In the genomic region with DNA sequence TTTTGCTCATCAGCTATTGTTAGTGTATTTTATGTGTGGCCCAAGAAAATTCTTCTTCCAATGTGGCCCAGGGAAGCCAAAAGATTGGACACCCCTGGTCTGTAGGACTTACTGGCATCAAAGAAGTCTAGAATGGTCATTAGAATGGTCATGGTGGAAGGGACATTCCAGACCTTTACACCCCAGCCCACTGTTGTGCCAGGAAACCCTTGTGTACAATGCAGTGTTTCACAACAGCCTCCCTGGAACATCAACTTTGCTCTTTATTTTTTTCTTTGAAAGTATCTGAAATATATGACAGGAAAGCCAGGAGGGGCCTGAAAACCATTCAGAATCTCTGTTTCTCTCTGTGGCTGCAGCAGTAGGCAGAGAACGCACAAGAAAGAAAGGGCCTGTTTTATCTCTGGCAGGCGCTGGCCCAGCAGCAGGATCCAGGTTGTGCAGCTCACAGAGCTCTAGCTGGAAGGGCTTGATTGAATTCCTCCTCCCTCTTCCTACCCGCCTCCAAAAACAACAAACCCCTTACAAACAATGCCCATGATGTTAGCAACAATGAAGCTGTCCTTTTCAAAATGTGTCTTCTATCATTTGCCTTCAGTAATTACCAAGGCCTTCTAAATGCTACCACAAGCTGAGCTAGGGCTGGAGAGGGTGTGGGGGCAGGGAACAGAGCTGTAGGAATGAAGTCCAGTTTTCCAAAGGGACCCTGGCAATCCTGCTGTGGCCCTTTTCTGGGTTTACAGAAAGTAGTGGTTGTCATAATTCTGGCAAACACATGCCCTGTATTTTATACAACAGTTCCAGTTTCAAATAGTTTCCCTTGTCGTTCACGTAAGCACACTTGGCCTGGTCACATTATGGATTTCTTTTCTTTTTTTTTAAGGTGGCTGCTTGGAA, we compare ENCODE assay signal across 18 cellular contexts. TPM values are rescaled to one million over a fixed set of nuclear protein-coding genes. Genes with fewer than 3 reads are reported as not detected.
A peak's percentile ranks its signal among the peaks of the same experiment; 100 is the strongest.
DNase-seq lines count a peak whose midpoint lies in the region; ATAC-seq and TF ChIP-seq lines count a peak whose summit lies in the region.
"Had no signal": no experiment of that assay in that cellular context is flagged by ENCODE, and none has a peak within 500 bp of the region (broad histone marks: within the 10 kb centered on the region; RNA-seq: fewer than 3 reads in every experiment).

No MANE protein-coding gene starts in this region.

- no peak overlapping the region for H3K4me2 ChIP-seq in hepatocyte

- CTCF ChIA-PET in WTC11 (lab: Charles Lee), result interaction anchor here (0.6 to 0.7 kb wide), 3 partner anchors 43 to 510 kb away, joined by 3 to 4 read pairs (median 3); no protein-coding TSS in a partner anchor

- intact Hi-C loops in gastrocnemius medialis (cut with DNase I; ENCODE audit: low total_unique reads), result no loop called here
- intact Hi-C loops in psoas muscle (cut with DNase I), result no loop called here

- no peak overlapping the region for H3K4me3 ChIP-seq in endodermal cell (ENCODE audit: low read length)
- H3K4me3 ChIP-seq in mesodermal cell (ENCODE audit: extremely low read depth, insufficient read depth, low read length, poor library complexity, severe bottlenecking), result no peak overlapping the region
- H3K4me3 ChIP-seq in gastrocnemius medialis, result no peak overlapping the region
- no peak overlapping the region for H3K4me3 ChIP-seq in psoas muscle
- H3K4me3 ChIP-seq in hepatocyte, result no peak overlapping the region

- H3K27me3 Mint-ChIP-seq in WTC11 (ENCODE audit: low read depth) (no peaks in the 10 kb centered on the region; the same call in 1 of the 2 replicates), endodermal cell (ENCODE audit: insufficient read depth) (no peaks in the 10 kb centered on the region)

- H3K4me1 ChIP-seq in endodermal cell (ENCODE audit: control insufficient read depth, insufficient read depth, low read length) (no peaks in the 10 kb centered on the region), mesodermal cell (ENCODE audit: control insufficient read depth, insufficient read depth, low read length, poor library complexity, severe bottlenecking) (peaks cover 9% of the 10 kb centered on the region), gastrocnemius medialis (no peaks in the 10 kb centered on the region), psoas muscle (no peaks in the 10 kb centered on the region), hepatocyte (ENCODE audit: insufficient read depth) (peaks cover 3% of the 10 kb centered on the region)
- H3K4me1 ChIP-seq: BE2C had no signal

- no peak overlapping the region for H3K4me3 Mint-ChIP-seq in WTC11
- H3K4me3 Mint-ChIP-seq in endodermal cell, result no peak overlapping the region
- H3K4me3 Mint-ChIP-seq: CD8-positive, alpha-beta T cell had no signal

- TF ChIP-seq CTCF in WTC11 (IDR thresholded peaks at IDR 0.05) (no peak), endodermal cell (conservative IDR thresholded peaks at IDR 0.05) (no peak), gastrocnemius medialis (IDR thresholded peaks at IDR 0.05 in 4 of 5, conservative IDR thresholded peaks at IDR 0.05 in 1 of 5) (no peak), psoas muscle (IDR thresholded peaks at IDR 0.05) (no peak), hepatocyte (IDR thresholded peaks at IDR 0.05; ENCODE audit: poor library complexity) (no peak)

- no peak for DNase-seq in WTC11 (ENCODE audit: low spot score)
- no peak for DNase-seq in endodermal cell
- DNase-seq in retina, result peak; percentile 15
- DNase-seq in NCI-H2171 treated with DMSO at 0.1 percent for 48 hours (lab: John Stamatoyannopoulos, UW), result no peak
- DNase-seq in gastrocnemius medialis, result no peak
- DNase-seq in psoas muscle, result no peak
- no peak for DNase-seq in hepatocyte (ENCODE audit: low spot score)
- DNase-seq: BE2C; CD8-positive, alpha-beta T cell; DMS79 treated with DMSO at 0.1 percent for 48 hours; GDM1; NCI-H1436; NCI-H2029 treated with DMSO at 0.1 percent for 48 hours; NK-92 treated with Interleukin-12 subunit alpha and Interleukin-12 subunit beta, amount 100 ng/mL, for 24 hours; OCI-M1; RPMI8226 had no signal

- peaks cover 24% of the 10 kb centered on the region for H3K9me3 Mint-ChIP-seq in WTC11
- peaks cover 27% of the 10 kb centered on the region for H3K9me3 Mint-ChIP-seq in endodermal cell

- H3K27ac ChIP-seq in endodermal cell (ENCODE audit: low read depth, low read length), result no peak overlapping the region
- H3K27ac ChIP-seq in mesodermal cell (ENCODE audit: low read depth, low read length, severe bottlenecking), result peak overlapping the region; percentile 49
- no peak overlapping the region for H3K27ac ChIP-seq in gastrocnemius medialis
- H3K27ac ChIP-seq in psoas muscle, result no peak overlapping the region
- H3K27ac ChIP-seq in hepatocyte, result no peak overlapping the region

- H3K79me2 ChIP-seq in hepatocyte, result no peaks in the 10 kb centered on the region

- no peak overlapping the region for H3K27ac Mint-ChIP-seq in WTC11
- peak overlapping the region; percentile 26 for H3K27ac Mint-ChIP-seq in endodermal cell
- H3K27ac Mint-ChIP-seq: CD8-positive, alpha-beta T cell had no signal

- TF ChIP-seq POLR2A in gastrocnemius medialis (IDR thresholded peaks at IDR 0.05), result no peak

- no peak overlapping the region for H3K9ac ChIP-seq in endodermal cell (ENCODE audit: extremely low read depth, low read length, poor library complexity, severe bottlenecking)

- peaks cover 22% of the 10 kb centered on the region for H3K36me3 Mint-ChIP-seq in WTC11
- peaks cover 8% of the 10 kb centered on the region for H3K36me3 Mint-ChIP-seq in endodermal cell (ENCODE audit: low read depth)
- H3K36me3 Mint-ChIP-seq: CD8-positive, alpha-beta T cell had no signal

- H3K9me3 ChIP-seq in endodermal cell (ENCODE audit: control insufficient read depth, low read length), result peaks cover 25% of the 10 kb centered on the region
- no peaks in the 10 kb centered on the region for H3K9me3 ChIP-seq in mesodermal cell (ENCODE audit: control insufficient read depth, low read length)
- H3K9me3 ChIP-seq in gastrocnemius medialis, result peaks cover 0 to 10% (median 0%) of the 10 kb centered on the region in 3 donors
- peaks cover 11% of the 10 kb centered on the region for H3K9me3 ChIP-seq in psoas muscle
- no peaks in the 10 kb centered on the region for H3K9me3 ChIP-seq in hepatocyte (ENCODE audit: low read depth)
- H3K9me3 ChIP-seq: BE2C had no signal

- WGBS in endodermal cell (ENCODE audit: insufficient coverage in 1 of 2, insufficient read length in 1 of 2), 2 experiments, result 65 to 67% methylated on average over 1 to 5 of the region's 5 CpGs
- 62% methylated on average over 4 of the region's 5 CpGs; no CpG with 5 or more reads in 1 of the 2 experiments for WGBS in mesodermal cell (ENCODE audit: insufficient coverage in 2 of 2), 2 experiments
- WGBS in psoas muscle, 3 donors, result 77 to 91% (median 90%) methylated on average over 5 of the region's 5 CpGs
- WGBS in hepatocyte (ENCODE audit: low lambda C conversion rate, missing lambda C conversion rate), result 71% methylated on average over 5 of the region's 5 CpGs

- POLR2A ChIA-PET in WTC11 (lab: Charles Lee), result interaction anchor here (0.6 to 0.7 kb wide), 3 partner anchors 300 to 941 kb away, joined by 4 to 8 read pairs (median 4); no protein-coding TSS in a partner anchor

- ATAC-seq in WTC11 (peak; percentile 44), gastrocnemius medialis (no peak), psoas muscle (no peak)
- ATAC-seq: CD8-positive, alpha-beta T cell had no signal

- no peaks in the 10 kb centered on the region for H3K36me3 ChIP-seq in endodermal cell (ENCODE audit: control insufficient read depth, insufficient read depth, low read length)
- H3K36me3 ChIP-seq in mesodermal cell (ENCODE audit: control insufficient read depth, insufficient read depth, low read length), result no peaks in the 10 kb centered on the region
- no peaks in the 10 kb centered on the region for H3K36me3 ChIP-seq in gastrocnemius medialis
- no peaks in the 10 kb centered on the region for H3K36me3 ChIP-seq in psoas muscle (ENCODE audit: insufficient read depth in 1 of 2, low read depth in 1 of 2)
- no peaks in the 10 kb centered on the region for H3K36me3 ChIP-seq in hepatocyte (replicated peaks; ENCODE audit: insufficient read depth, low read depth)
- H3K36me3 ChIP-seq: BE2C had no signal

- no peaks in the 10 kb centered on the region for H4K20me1 ChIP-seq in hepatocyte (ENCODE audit: insufficient read depth, poor library complexity, severe bottlenecking)

- in situ Hi-C loops in gastrocnemius medialis (cut with MboI; ENCODE audit: low sequenced_read_pairs in 4 of 4), result no loop called here

- H3K27me3 ChIP-seq in endodermal cell (ENCODE audit: control insufficient read depth, insufficient read depth, low read length, poor library complexity, severe bottlenecking), result no peaks in the 10 kb centered on the region
- H3K27me3 ChIP-seq in gastrocnemius medialis, result no peaks in the 10 kb centered on the region
- peaks cover 0 to 6% (median 0%) of the 10 kb centered on the region in 3 donors for H3K27me3 ChIP-seq in psoas muscle (ENCODE audit: insufficient read depth in 3 of 3, low read length in 2 of 3)
- H3K27me3 ChIP-seq in hepatocyte, result no peaks in the 10 kb centered on the region
- H3K27me3 ChIP-seq: BE2C had no signal

- no peak overlapping the region for H2AFZ ChIP-seq in hepatocyte

- H3K4me1 Mint-ChIP-seq in WTC11, result peaks cover 52% of the 10 kb centered on the region
- H3K4me1 Mint-ChIP-seq in endodermal cell, result peaks cover 42% of the 10 kb centered on the region

- H3K9me2 ChIP-seq in hepatocyte (replicated peaks; ENCODE audit: insufficient read depth), result no peaks in the 10 kb centered on the region

TF ChIP-seq in WTC11, 78 proteins besides CTCF, POLR2A, EP300 and RAD21 (continues in another document):
- TF ChIP-seq, protein P1, sequence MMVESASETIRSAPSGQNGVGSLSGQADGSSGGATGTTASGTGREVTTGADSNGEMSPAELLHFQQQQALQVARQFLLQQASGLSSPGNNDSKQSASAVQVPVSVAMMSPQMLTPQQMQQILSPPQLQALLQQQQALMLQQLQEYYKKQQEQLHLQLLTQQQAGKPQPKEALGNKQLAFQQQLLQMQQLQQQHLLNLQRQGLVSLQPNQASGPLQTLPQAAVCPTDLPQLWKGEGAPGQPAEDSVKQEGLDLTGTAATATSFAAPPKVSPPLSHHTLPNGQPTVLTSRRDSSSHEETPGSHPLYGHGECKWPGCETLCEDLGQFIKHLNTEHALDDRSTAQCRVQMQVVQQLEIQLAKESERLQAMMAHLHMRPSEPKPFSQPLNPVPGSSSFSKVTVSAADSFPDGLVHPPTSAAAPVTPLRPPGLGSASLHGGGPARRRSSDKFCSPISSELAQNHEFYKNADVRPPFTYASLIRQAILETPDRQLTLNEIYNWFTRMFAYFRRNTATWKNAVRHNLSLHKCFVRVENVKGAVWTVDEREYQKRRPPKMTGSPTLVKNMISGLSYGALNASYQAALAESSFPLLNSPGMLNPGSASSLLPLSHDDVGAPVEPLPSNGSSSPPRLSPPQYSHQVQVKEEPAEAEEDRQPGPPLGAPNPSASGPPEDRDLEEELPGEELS (CRISPR knock-in tag; IDR thresholded peaks at IDR 0.05), result no peak

RNA-seq across cellular contexts. Expression of a gene that starts 32.3 kb away (rescaled TPM):
- total RNA-seq in WTC11 (2021) (not detected in 3 replicates), endodermal cell (not detected), gastrocnemius medialis (not detected), psoas muscle (not detected), hepatocyte (not detected in 2 replicates)
- polyA plus RNA-seq in endodermal cell (2013, experiment 1 of 2), result not detected
- polyA plus RNA-seq in endodermal cell (2013, experiment 2 of 2), result not detected
- not detected for polyA plus RNA-seq in mesodermal cell (2013, experiment 1 of 2)
- polyA plus RNA-seq in mesodermal cell (2013, experiment 2 of 2), result not detected
- polyA plus RNA-seq in psoas muscle (not detected), hepatocyte (not detected in 2 replicates)
- total RNA-seq: CD8-positive, alpha-beta T cell; H4 had no signal
